9 cellular contexts compared by ENCODE assay signal in genomic region chr6:3592371-3592941, GRCh38.
DNase-seq lines count a peak whose midpoint lies in the region; ATAC-seq and TF ChIP-seq lines count a peak whose summit lies in the region.
"Had no signal": no experiment of that assay in that cellular context is flagged by ENCODE, and none has a peak within 500 bp of the region (broad histone marks: within the 10 kb centered on the region; RNA-seq: fewer than 3 reads in every experiment).

No MANE protein-coding gene starts in this region.

- H3K36me3 Mint-ChIP-seq in naive thymus-derived CD4-positive, alpha-beta T cell, result no peaks in the 10 kb centered on the region
- H3K36me3 Mint-ChIP-seq in endothelial cell (ENCODE audit: low read depth, unreplicated experiment), result no peaks in the 10 kb centered on the region

- H3K27me3 Mint-ChIP-seq in naive thymus-derived CD4-positive, alpha-beta T cell, result peaks cover 6 to 16% (median 11%) of the 10 kb centered on the region in 5 donors
- no peaks in the 10 kb centered on the region for H3K27me3 Mint-ChIP-seq in endothelial cell (ENCODE audit: unreplicated experiment)

- no peak overlapping the region for H3K4me3 Mint-ChIP-seq in naive thymus-derived CD4-positive, alpha-beta T cell
- H3K4me3 Mint-ChIP-seq in endothelial cell (ENCODE audit: unreplicated experiment), result no peak overlapping the region
- H3K4me3 Mint-ChIP-seq: activated naive CD8-positive, alpha-beta T cell treated with anti-CD3 and anti-CD28 coated beads, Interleukin-2, amount 50 U/mL, for 24 hours had no signal

- no peaks in the 10 kb centered on the region for H4K20me1 ChIP-seq in BLaER1 treated with 17β-estradiol and CSF1 and Interleukin-3, amounts not matched to agents 10 nM and 100 nM

- peaks cover 3 to 27% (median 12%) of the 10 kb centered on the region in 11 experiments; a peak in 18 of 22 replicates for H3K9me3 ChIP-seq in BLaER1 treated with 17β-estradiol and CSF1 and Interleukin-3, amounts not matched to agents 10 nM and 100 nM (replicated peaks in 1 of 11)
- peaks cover 0 to 3% of the 10 kb centered on the region in 2 donors for H3K9me3 ChIP-seq in breast epithelium
- no peaks in the 10 kb centered on the region for H3K9me3 ChIP-seq in naive thymus-derived CD4-positive, alpha-beta T cell (ENCODE audit: control insufficient read depth in 2 of 3, low read length in 3 of 3)

- no peaks in the 10 kb centered on the region for H3K27me3 ChIP-seq in BLaER1 treated with 17β-estradiol and CSF1 and Interleukin-3, amounts not matched to agents 10 nM and 100 nM
- no peaks in the 10 kb centered on the region for H3K27me3 ChIP-seq in breast epithelium
- no peaks in the 10 kb centered on the region for H3K27me3 ChIP-seq in naive thymus-derived CD4-positive, alpha-beta T cell (ENCODE audit: control insufficient read depth in 2 of 2, insufficient read depth in 2 of 2, low read length in 2 of 2)

- DNase-seq in NB4 (ENCODE audit: low read depth) (peak; percentile 88), breast epithelium (ENCODE audit: low spot score in 2 of 2) (peak in 1 of 2 donors; percentile 41), endothelial cell (ENCODE audit: low spot score) (no peak), substantia nigra (lab: John Stamatoyannopoulos, UW) (no peak)
- DNase-seq in naive thymus-derived CD4-positive, alpha-beta T cell, result no peak
- DNase-seq in activated CD4-positive, alpha-beta T cell treated with anti-CD3 and anti-CD28 coated beads, Interleukin-2, amount 50 U/mL, for 1 hour, result no peak
- DNase-seq: activated naive CD8-positive, alpha-beta T cell treated with anti-CD3 and anti-CD28 coated beads, Interleukin-2, amount 50 U/mL, for 24 hours had no signal

- H3K4me3 ChIP-seq in BLaER1 treated with 17β-estradiol and CSF1 and Interleukin-3, amounts not matched to agents 10 nM and 100 nM, result no peak overlapping the region
- H3K4me3 ChIP-seq in NB4 (ENCODE audit: low read depth, low read length) (no peak overlapping the region), breast epithelium (no peak overlapping the region)
- no peak overlapping the region for H3K4me3 ChIP-seq in naive thymus-derived CD4-positive, alpha-beta T cell (ENCODE audit: low read length)

- CTCF ChIA-PET in naive thymus-derived CD4-positive, alpha-beta T cell (lab: Charles Lee), result no interaction called here

- H3K9me3 Mint-ChIP-seq in naive thymus-derived CD4-positive, alpha-beta T cell, result peaks cover 0 to 6% (median under 1%) of the 10 kb centered on the region in 11 donors
- H3K9me3 Mint-ChIP-seq in endothelial cell (ENCODE audit: unreplicated experiment), result no peaks in the 10 kb centered on the region
- H3K9me3 Mint-ChIP-seq: activated naive CD8-positive, alpha-beta T cell treated with anti-CD3 and anti-CD28 coated beads, Interleukin-2, amount 50 U/mL, for 24 hours had no signal

- peak overlapping the region in 5 of 11 experiments; percentile 9 to 54 (median 50); a peak in 10 of 22 replicates for H3K4me2 ChIP-seq in BLaER1 treated with 17β-estradiol and CSF1 and Interleukin-3, amounts not matched to agents 10 nM and 100 nM

- TF ChIP-seq POLR2A in NB4 (IDR thresholded peaks at IDR 0.05; ENCODE audit: extremely low read depth, insufficient read length) (no peak), breast epithelium (IDR thresholded peaks at IDR 0.05) (no peak)

- POLR2A ChIA-PET in naive thymus-derived CD4-positive, alpha-beta T cell (lab: Charles Lee), result no interaction called here

- no peaks in the 10 kb centered on the region for H3K36me3 ChIP-seq in BLaER1 treated with 17β-estradiol and CSF1 and Interleukin-3, amounts not matched to agents 10 nM and 100 nM
- no peaks in the 10 kb centered on the region for H3K36me3 ChIP-seq in breast epithelium
- no peaks in the 10 kb centered on the region for H3K36me3 ChIP-seq in naive thymus-derived CD4-positive, alpha-beta T cell (ENCODE audit: control insufficient read depth in 2 of 3, insufficient read depth in 3 of 3, low read length in 3 of 3)

- peak overlapping the region in 1 of 11 experiments; percentile 31; a peak in 2 of 22 replicates for H3K9ac ChIP-seq in BLaER1 treated with 17β-estradiol and CSF1 and Interleukin-3, amounts not matched to agents 10 nM and 100 nM

- no peak overlapping the region for H3K27ac Mint-ChIP-seq in naive thymus-derived CD4-positive, alpha-beta T cell
- H3K27ac Mint-ChIP-seq in endothelial cell (ENCODE audit: unreplicated experiment), result no peak overlapping the region
- H3K27ac Mint-ChIP-seq: activated naive CD8-positive, alpha-beta T cell treated with anti-CD3 and anti-CD28 coated beads, Interleukin-2, amount 50 U/mL, for 24 hours had no signal

- TF ChIP-seq CTCF in NB4 (IDR thresholded peaks at IDR 0.05; ENCODE audit: low read depth, low read length) (no peak), breast epithelium (IDR thresholded peaks at IDR 0.05) (no peak), endothelial cell (IDR thresholded peaks at IDR 0.05; ENCODE audit: unreplicated experiment) (no peak)

- H3K4me1 Mint-ChIP-seq in naive thymus-derived CD4-positive, alpha-beta T cell, result no peaks in the 10 kb centered on the region
- H3K4me1 Mint-ChIP-seq in endothelial cell (ENCODE audit: unreplicated experiment), result no peaks in the 10 kb centered on the region
- H3K4me1 Mint-ChIP-seq: activated naive CD8-positive, alpha-beta T cell treated with anti-CD3 and anti-CD28 coated beads, Interleukin-2, amount 50 U/mL, for 24 hours had no signal

- H3K27ac ChIP-seq in BLaER1 treated with 17β-estradiol and CSF1 and Interleukin-3, amounts not matched to agents 10 nM and 100 nM, result peak overlapping the region in 8 of 11 experiments; percentile 3 to 71 (median 40); a peak in 9 of 22 replicates
- H3K27ac ChIP-seq in breast epithelium (peak overlapping the region; percentile 69 to 78), substantia nigra (ENCODE audit: low read depth, low read length, poor library complexity, severe bottlenecking) (no peak overlapping the region)
- no peak overlapping the region for H3K27ac ChIP-seq in naive thymus-derived CD4-positive, alpha-beta T cell (ENCODE audit: low read depth, low read length)

- peak; percentile 74 for ATAC-seq in naive thymus-derived CD4-positive, alpha-beta T cell
- no peak for ATAC-seq in HG03045 (IDR thresholded peaks at IDR 0.05; ENCODE audit: unreplicated experiment)
- ATAC-seq: activated naive CD8-positive, alpha-beta T cell treated with anti-CD3 and anti-CD28 coated beads, Interleukin-2, amount 50 U/mL, for 24 hours had no signal

- peaks cover 0 to 54% (median 0%) of the 10 kb centered on the region in 10 experiments; a peak in 7 of 20 replicates for H3K4me1 ChIP-seq in BLaER1 treated with 17β-estradiol and CSF1 and Interleukin-3, amounts not matched to agents 10 nM and 100 nM
- H3K4me1 ChIP-seq in breast epithelium, result no peaks in the 10 kb centered on the region
- no peaks in the 10 kb centered on the region for H3K4me1 ChIP-seq in naive thymus-derived CD4-positive, alpha-beta T cell (ENCODE audit: control insufficient read depth in 2 of 2, insufficient read depth in 2 of 2, low read length in 2 of 2)

- intact Hi-C loops in breast epithelium (cut with DNase I; ENCODE audit: low total_unique reads), result no loop called here
- intact Hi-C loops in naive thymus-derived CD4-positive, alpha-beta T cell (cut with micrococcal nuclease), result no loop called here

Comparison
In these comparisons a context has a peak if more than half of its experiments do, and no peak if none do; other contexts are left out.
1. H3K27ac ChIP-seq: peak in BLaER1 treated with 17β-estradiol and CSF1 and Interleukin-3, amounts not matched to agents 10 nM and 100 nM (8 of 11) and breast epithelium (2 of 2); none in naive thymus-derived CD4-positive, alpha-beta T cell (single experiment) and substantia nigra (single experiment).